ENCODE assay signal across 22 cellular contexts in the genomic region with DNA sequence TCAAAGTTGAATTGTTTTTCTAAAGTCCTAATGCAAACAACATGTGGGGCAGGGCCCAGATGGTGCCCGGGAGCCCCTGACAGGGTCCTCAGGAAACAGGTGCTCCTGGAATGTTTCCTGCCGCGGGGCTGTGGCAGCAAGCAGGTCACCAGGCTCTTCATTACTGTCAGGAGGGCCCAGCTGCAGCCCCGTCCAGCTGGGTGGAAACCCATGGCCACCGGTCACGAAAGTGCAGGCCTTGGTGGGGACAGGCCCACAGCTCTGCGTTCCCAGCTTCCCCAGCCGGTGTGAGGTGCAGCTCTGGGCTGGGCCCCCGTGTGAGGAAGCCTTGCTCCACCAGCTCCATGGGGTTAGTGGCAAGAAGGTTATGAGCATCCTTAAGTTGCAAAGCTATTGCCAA.
DNase-seq lines count a peak whose midpoint lies in the region; ATAC-seq, FAIRE-seq and TF ChIP-seq lines count a peak whose summit lies in the region.
"Had no signal": no experiment of that assay in that cellular context is flagged by ENCODE, and none has a peak within 500 bp of the region (broad histone marks: within the 10 kb centered on the region; RNA-seq: fewer than 3 reads in every experiment).

No MANE protein-coding gene starts in this region.

- H3K4me2 ChIP-seq in HepG2 (ENCODE audit: low read depth, low read length): no peak overlapping the region

- no peak for TF ChIP-seq EP300 in HepG2 (IDR thresholded peaks at IDR 0.05; ENCODE audit: low read depth in 2 of 2, low read length in 2 of 2)
- no peak for TF ChIP-seq EP300 in HepG2 (CRISPR knock-in tag; IDR thresholded peaks at IDR 0.05; ENCODE audit: borderline replicate concordance)

- H4K20me1 ChIP-seq in HepG2 (ENCODE audit: insufficient read depth, low read length): no peaks in the 10 kb centered on the region

- CTCF ChIA-PET in HepG2 (lab: Yijun Ruan, JAX; ENCODE audit: low intra/inter-chr PET ratio, low total read pairs): no interaction called here
- CTCF ChIA-PET in A673 (lab: Charles Lee): no interaction called here

- peaks cover 0 to 17% (median 0%) of the 10 kb centered on the region in 4 donors for H3K27me3 ChIP-seq in liver (ENCODE audit: control insufficient read depth in 4 of 4, insufficient read depth in 4 of 4, low read length in 3 of 4)
- peaks cover 6 to 60% of the 10 kb centered on the region in 2 experiments for H3K27me3 ChIP-seq in HepG2 (ENCODE audit: control insufficient read depth in 1 of 2, insufficient read depth in 2 of 2, low read length in 2 of 2)
- no peaks in the 10 kb centered on the region for H3K27me3 ChIP-seq in A673 (replicated peaks; ENCODE audit: insufficient read depth, low read depth, low read length, poor library complexity)
- H3K27me3 ChIP-seq: SJCRH30 had no signal

- H3K27ac ChIP-seq in liver (ENCODE audit: low read depth in 1 of 2, low read length in 2 of 2) (no peak overlapping the region), HepG2 (ENCODE audit: extremely low read length, insufficient read depth, low read length) (no peak overlapping the region), A673 (ENCODE audit: low read depth, low read length, poor library complexity, severe bottlenecking) (no peak overlapping the region)
- H3K27ac ChIP-seq: RWPE1, SJCRH30 had no signal

- intact Hi-C loops in HepG2 (cut with micrococcal nuclease; ENCODE audit: unreplicated experiment): no loop called here
- intact Hi-C loops in A673 (cut with micrococcal nuclease; ENCODE audit: unreplicated experiment): no loop called here

- TF ChIP-seq CTCF in liver (IDR thresholded peaks at IDR 0.05; ENCODE audit: low read depth, low read length, missing input control): no peak
- no peak for TF ChIP-seq CTCF in HepG2 (CRISPR knock-in tag; IDR thresholded peaks at IDR 0.05)
- no peak for TF ChIP-seq CTCF in A673 (conservative IDR thresholded peaks at IDR 0.05; ENCODE audit: low read depth, low read length)

- DNase-seq in HepG2 (ENCODE audit: low spot score) (no peak), dermis blood vessel endothelial cell (peak; percentile 82), lung microvascular endothelial cell (ENCODE audit: low read depth in 2 of 2) (peak; percentile 85 to 87), AG08395 (ENCODE audit: low spot score) (no peak), A673 (ENCODE audit: low spot score) (no peak)
- DNase-seq: ACHN, AML-193, COR-L47, DMS 273 treated with DMSO at 0.1 percent for 48 hours, GDM1, KG1, MV-4-11, NCI-H1417, NCI-H1930, NCI-H226, NCI-H526, PC-3 had no signal

- H3K36me3 ChIP-seq in liver (ENCODE audit: control insufficient read depth in 4 of 4, insufficient read depth in 3 of 4, low read depth in 1 of 4, low read length in 3 of 4): no peaks in the 10 kb centered on the region
- H3K36me3 ChIP-seq in HepG2 (replicated peaks in 1 of 2; ENCODE audit: control insufficient read depth in 1 of 2, insufficient read depth in 2 of 2, low read length in 2 of 2): no peaks in the 10 kb centered on the region
- H3K36me3 ChIP-seq in A673 (ENCODE audit: insufficient read depth, low read length, poor library complexity, severe bottlenecking): no peaks in the 10 kb centered on the region
- H3K36me3 ChIP-seq: SJCRH30 had no signal

- FAIRE-seq in HepG2 (lab: Jason Lieb, UNC): no peak

- no peaks in the 10 kb centered on the region for H3K79me2 ChIP-seq in HepG2 (ENCODE audit: insufficient read depth, low read length)

- 61% methylated on average over 9 of the region's 9 CpGs for WGBS in liver
- WGBS in HepG2 (ENCODE audit: low lambda C conversion rate): 30% methylated on average over 4 of the region's 9 CpGs

- H3K4me1 ChIP-seq in liver (ENCODE audit: control insufficient read depth in 4 of 4, insufficient read depth in 4 of 4, low read length in 3 of 4) (no peaks in the 10 kb centered on the region), HepG2 (ENCODE audit: insufficient read depth, low read length) (peaks cover 10% of the 10 kb centered on the region; the same call in 1 of the 2 replicates), A673 (ENCODE audit: insufficient read depth, low read length, poor library complexity, severe bottlenecking) (no peaks in the 10 kb centered on the region)

- TF ChIP-seq POLR2A in HepG2 (IDR thresholded peaks at IDR 0.05; ENCODE audit: insufficient read depth in 1 of 2, low read depth in 2 of 2, low read length in 2 of 2): no peak

- H3K9me3 ChIP-seq in liver (ENCODE audit: control insufficient read depth in 4 of 4, low read length in 3 of 4): no peaks in the 10 kb centered on the region
- H3K9me3 ChIP-seq in HepG2 (ENCODE audit: low read length): no peaks in the 10 kb centered on the region
- no peaks in the 10 kb centered on the region for H3K9me3 ChIP-seq in A673 (ENCODE audit: low read depth, low read length, poor library complexity, severe bottlenecking)
- H3K9me3 ChIP-seq: SJCRH30 had no signal

- H3K4me3 ChIP-seq in liver (ENCODE audit: low read depth in 1 of 3, low read length in 3 of 3) (no peak overlapping the region), HepG2 (replicated peaks in 1 of 3; ENCODE audit: insufficient read depth in 1 of 3, low read depth in 2 of 3, low read length in 3 of 3) (no peak overlapping the region), A673 (ENCODE audit: low read depth, low read length, poor library complexity, severe bottlenecking) (no peak overlapping the region)
- H3K4me3 ChIP-seq: SJCRH30 had no signal

- H3K9ac ChIP-seq in liver (ENCODE audit: low read depth in 1 of 2, low read length in 2 of 2): no peak overlapping the region
- no peak overlapping the region for H3K9ac ChIP-seq in HepG2 (ENCODE audit: insufficient read depth, low read depth, low read length)

- BruUV-seq in HepG2 (replicated peaks; lab: Mats Ljungman, UMichigan): no TSS peak
- BruUV-seq in A673 (replicated peaks; lab: Mats Ljungman, UMichigan): no TSS peak

- no peak for ATAC-seq in HepG2
- ATAC-seq in HG03196 (IDR thresholded peaks at IDR 0.05; ENCODE audit: unreplicated experiment): no peak
- ATAC-seq: HCT116, PC-3 had no signal

- POLR2A ChIA-PET in HepG2 (lab: Yijun Ruan, JAX) (no interaction called here), A673 (lab: Charles Lee; ENCODE audit: low non-redundant PET) (interaction anchor here (0.6 kb wide), 1 partner anchor 22 kb away, joined by 3 read pairs; no protein-coding TSS in a partner anchor)

- no peak overlapping the region for H2AFZ ChIP-seq in HepG2 (ENCODE audit: low read length)

- in situ Hi-C loops in HepG2 (cut with HindIII; ENCODE audit: extremely low pct_ligation_motif_present, low pct_unique_long_range_greater_than_20kb): no loop called here

- TF ChIP-seq RAD21 in liver (IDR thresholded peaks at IDR 0.05) (no peak), HepG2 (CRISPR knock-in tag; IDR thresholded peaks at IDR 0.05) (no peak)

TF ChIP-seq in liver, 16 proteins besides CTCF, POLR2A, EP300 and RAD21:
- TF ChIP-seq NR2F2 (IDR thresholded peaks at IDR 0.05): peak; percentile 36
- TF ChIP-seq FOXA1 (IDR thresholded peaks at IDR 0.05): no peak

TF ChIP-seq in HepG2, 621 proteins besides CTCF, POLR2A, EP300 and RAD21:
- TF ChIP-seq ARNT2 (CRISPR knock-in tag; IDR thresholded peaks at IDR 0.05; ENCODE audit: low read depth) (no peak), ZNF615 (CRISPR knock-in tag; IDR thresholded peaks at IDR 0.05; ENCODE audit: borderline replicate concordance) (no peak), POLR2AphosphoS2 (IDR thresholded peaks at IDR 0.05; ENCODE audit: low read depth, low read length) (no peak), SIX1 (CRISPR knock-in tag; IDR thresholded peaks at IDR 0.05; ENCODE audit: borderline replicate concordance) (no peak), TBL1XR1 (IDR thresholded peaks at IDR 0.05; ENCODE audit: borderline replicate concordance, low read length, partially characterized antibody) (no peak), FOXP1 (IDR thresholded peaks at IDR 0.05) (no peak), FOXP1 (CRISPR knock-in tag; IDR thresholded peaks at IDR 0.05) (no peak), HNF4G (IDR thresholded peaks at IDR 0.05; ENCODE audit: borderline replicate concordance, low read depth, low read length) (no peak), HNF4G (CRISPR knock-in tag; IDR thresholded peaks at IDR 0.05; ENCODE audit: borderline replicate concordance, low read depth) (no peak), SP2 (CRISPR knock-in tag; IDR thresholded peaks at IDR 0.05) (no peak)
- TF ChIP-seq, protein P1, sequence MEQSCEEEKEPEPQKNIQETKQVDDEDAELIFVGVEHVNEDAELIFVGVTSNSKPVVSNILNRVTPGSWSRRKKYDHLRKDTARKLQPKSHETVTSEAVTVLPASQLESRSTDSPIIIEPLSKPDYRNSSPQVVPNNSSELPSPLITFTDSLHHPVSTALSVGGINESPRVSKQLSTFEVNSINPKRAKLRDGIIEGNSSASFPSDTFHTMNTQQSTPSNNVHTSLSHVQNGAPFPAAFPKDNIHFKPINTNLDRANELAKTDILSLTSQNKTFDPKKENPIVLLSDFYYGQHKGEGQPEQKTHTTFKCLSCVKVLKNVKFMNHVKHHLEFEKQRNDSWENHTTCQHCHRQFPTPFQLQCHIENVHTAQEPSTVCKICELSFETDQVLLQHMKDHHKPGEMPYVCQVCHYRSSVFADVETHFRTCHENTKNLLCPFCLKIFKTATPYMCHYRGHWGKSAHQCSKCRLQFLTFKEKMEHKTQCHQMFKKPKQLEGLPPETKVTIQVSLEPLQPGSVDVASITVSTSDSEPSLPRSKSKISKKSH (CRISPR knock-in tag; IDR thresholded peaks at IDR 0.05; ENCODE audit: borderline replicate concordance): no peak

Comparison
In these comparisons a context has a peak if more than half of its experiments do, and no peak if none do; other contexts are left out.
1. DNase-seq: peak in dermis blood vessel endothelial cell (single experiment) and lung microvascular endothelial cell (2 of 2); none in HepG2 (single experiment), AG08395 (single experiment) and A673 (single experiment).